ENCODE assay signal across 8 cellular contexts in the genomic region with DNA sequence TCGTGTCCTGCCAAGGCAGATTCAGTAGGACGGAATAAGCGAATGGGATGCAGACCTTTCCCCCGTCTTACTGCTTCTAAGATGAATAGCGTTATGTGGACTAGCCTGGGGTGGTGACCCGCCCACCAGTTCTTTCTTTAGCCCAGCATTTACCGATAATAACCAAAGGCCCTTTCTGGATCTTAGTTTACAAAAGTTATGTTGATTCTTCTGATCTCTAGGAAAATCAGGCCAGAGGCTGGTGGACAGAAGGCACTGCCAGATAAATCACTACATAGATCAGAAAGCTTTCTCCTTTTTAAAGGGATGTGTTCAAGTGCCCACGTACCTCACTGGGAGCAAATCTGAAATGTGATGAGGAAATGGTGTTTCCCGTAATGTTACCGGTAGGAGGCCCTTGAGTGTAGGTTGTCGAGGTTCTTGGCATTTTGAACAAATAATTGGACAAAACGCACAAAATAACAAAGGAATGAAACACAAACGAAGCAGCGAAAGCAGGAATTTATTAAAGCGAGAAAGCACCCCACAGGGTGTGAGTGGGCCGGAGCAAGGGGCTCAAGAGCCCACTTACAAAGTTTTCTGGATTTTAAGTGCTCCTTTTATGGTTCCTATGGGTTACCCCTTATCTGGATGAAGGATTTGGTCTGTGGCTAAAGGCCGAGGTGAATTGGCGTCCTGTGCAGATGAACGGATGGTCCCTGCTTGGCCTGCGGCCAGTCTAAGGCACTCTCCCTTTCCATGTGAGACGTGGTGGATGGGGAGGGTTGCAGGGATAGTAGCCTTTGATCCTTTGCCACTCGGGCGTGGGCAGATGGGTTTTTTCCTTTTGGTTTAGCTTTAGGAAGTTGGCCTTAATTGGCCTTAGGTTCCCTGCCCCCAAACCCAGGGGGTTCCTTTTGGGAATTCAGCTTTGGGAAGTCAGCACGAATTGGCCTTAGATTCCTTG. TPM values are rescaled to one million over a fixed set of nuclear protein-coding genes. Genes with fewer than 3 reads are reported as not detected.
A peak's percentile ranks its signal among the peaks of the same experiment; 100 is the strongest.
DNase-seq lines count a peak whose midpoint lies in the region; ATAC-seq and TF ChIP-seq lines count a peak whose summit lies in the region.

No MANE protein-coding gene starts in this region.

- H3K79me2 ChIP-seq in neural progenitor cell (ENCODE audit: low read depth) = peaks cover 75% of the 10 kb centered on the region

- TF ChIP-seq CTCF in right atrium auricular region (IDR thresholded peaks at IDR 0.05) (no peak), RWPE1 (conservative IDR thresholded peaks at IDR 0.05; ENCODE audit: low read depth) (peak; percentile 21; the same call in 1 of the 2 replicates), neural progenitor cell (IDR thresholded peaks at IDR 0.05) (peak; percentile 26)

- H3K4me3 ChIP-seq in right atrium auricular region (peak overlapping the region; percentile 93 to 96), endocrine pancreas (ENCODE audit: control insufficient read depth, insufficient read depth, low read length) (peak overlapping the region; percentile 85), neural progenitor cell (peak overlapping the region; percentile 73)

- H3K27me3 ChIP-seq in right atrium auricular region = no peaks in the 10 kb centered on the region
- H3K27me3 ChIP-seq in endocrine pancreas (ENCODE audit: control insufficient read depth, insufficient read depth, low read length) = no peaks in the 10 kb centered on the region
- no peaks in the 10 kb centered on the region for H3K27me3 ChIP-seq in neural progenitor cell

- POLR2A ChIA-PET in RWPE1 (lab: Yijun Ruan, JAX; ENCODE audit: low non-redundant PET) = interaction anchor here (0.6 kb wide), 1 partner anchor 200 kb away, joined by 3 read pairs; no protein-coding TSS in a partner anchor

- no peak for ATAC-seq in left ventricle myocardium superior
- ATAC-seq in HG03135 (IDR thresholded peaks at IDR 0.05; ENCODE audit: unreplicated experiment) = no peak
- ATAC-seq in GM21786 (IDR thresholded peaks at IDR 0.05; ENCODE audit: unreplicated experiment) = no peak

- intact Hi-C loops in left ventricle myocardium superior (cut with micrococcal nuclease) = loop anchor here (5.0 kb wide), 1 partner anchor 56 kb away; the partner anchor contains the start of gene SNX22

- H3K27me3 Mint-ChIP-seq in neural progenitor cell (ENCODE audit: insufficient read depth, low read depth) = peaks cover 2% of the 10 kb centered on the region

- peak overlapping the region; percentile 95 for H3K9ac ChIP-seq in endocrine pancreas (ENCODE audit: control insufficient read depth, insufficient read depth, low read length)
- H3K9ac ChIP-seq in neural progenitor cell = peak overlapping the region; percentile 57

- no peaks in the 10 kb centered on the region for H3K36me3 ChIP-seq in right atrium auricular region
- no peaks in the 10 kb centered on the region for H3K36me3 ChIP-seq in endocrine pancreas (ENCODE audit: control insufficient read depth, insufficient read depth, low read length)
- no peaks in the 10 kb centered on the region for H3K36me3 ChIP-seq in neural progenitor cell

- H3K9me3 Mint-ChIP-seq in neural progenitor cell = no peaks in the 10 kb centered on the region

- peaks cover 53% of the 10 kb centered on the region for H3K4me1 Mint-ChIP-seq in neural progenitor cell

- peaks cover 37% of the 10 kb centered on the region for H4K20me1 ChIP-seq in neural progenitor cell (ENCODE audit: low read depth)

- CTCF ChIA-PET in RWPE1 (lab: Yijun Ruan, JAX) = interaction anchor here (2.8 kb wide), 1 partner anchor 57 kb away, joined by 9 read pairs; no protein-coding TSS in a partner anchor

- H3K4me1 ChIP-seq in right atrium auricular region = peaks cover 0 to 63% of the 10 kb centered on the region in 2 donors
- peaks cover 22% of the 10 kb centered on the region for H3K4me1 ChIP-seq in endocrine pancreas (ENCODE audit: control insufficient read depth, insufficient read depth, low read length)
- H3K4me1 ChIP-seq in neural progenitor cell = peaks cover 24% of the 10 kb centered on the region

- H3K27ac ChIP-seq in right atrium auricular region (peak overlapping the region; percentile 74 to 93), RWPE1 (peak overlapping the region; percentile 79), neural progenitor cell (no peak overlapping the region)

- DNase-seq in right atrium auricular region (ENCODE audit: low spot score) (no peak), left ventricle myocardium superior (no peak), RWPE1 (ENCODE audit: low spot score) (peak; percentile 52), neural progenitor cell (ENCODE audit: low spot score) (peak; percentile 42), cortex of kidney (lab: John Stamatoyannopoulos, UW) (no peak)

- peak overlapping the region; percentile 78 for H3K27ac Mint-ChIP-seq in neural progenitor cell

- peaks cover 24% of the 10 kb centered on the region for H3F3A ChIP-seq in neural progenitor cell (ENCODE audit: low read depth)

- no peak overlapping the region for H2AFZ ChIP-seq in neural progenitor cell (replicated peaks)

- no peaks in the 10 kb centered on the region for H3K36me3 Mint-ChIP-seq in neural progenitor cell

- H3K4me2 ChIP-seq in neural progenitor cell = peak overlapping the region; percentile 88

- H3K9me3 ChIP-seq in right atrium auricular region = no peaks in the 10 kb centered on the region
- no peaks in the 10 kb centered on the region for H3K9me3 ChIP-seq in endocrine pancreas (ENCODE audit: control insufficient read depth, low read length)
- H3K9me3 ChIP-seq in neural progenitor cell (ENCODE audit: low read depth) = no peaks in the 10 kb centered on the region

- H3K4me3 Mint-ChIP-seq in neural progenitor cell = peak overlapping the region; percentile 98

RNA-seq across cellular contexts. Expression of gene SNX1, which starts 1.0 kb away (rescaled TPM):
- total RNA-seq in right atrium auricular region (10 to 100 TPM; 44.8 to 57.1 TPM), left ventricle myocardium superior (89.7 TPM), neural progenitor cell (ENCODE audit: low replicate concordance) (24.0 and 31.3 TPM in 2 replicates)

RNA-seq across cellular contexts. Expression of gene CIAO2A, which starts 3.1 kb away (rescaled TPM):
- total RNA-seq in right atrium auricular region (10 to 100 TPM; 43.6 to 73.7 TPM), left ventricle myocardium superior (72.2 TPM), neural progenitor cell (ENCODE audit: low replicate concordance) (114 and 210 TPM in 2 replicates)

RNA-seq across cellular contexts. Expression of gene DAPK2, which starts 50.5 kb away (rescaled TPM):
- total RNA-seq in right atrium auricular region (10 to 100 TPM; 28.8 to 57.6 TPM), left ventricle myocardium superior (43.4 TPM), neural progenitor cell (ENCODE audit: low replicate concordance) (5.4 and 9.7 TPM in 2 replicates)

RNA-seq across cellular contexts. Expression of gene SNX22, which starts 54.8 kb away (rescaled TPM):
- total RNA-seq in right atrium auricular region (10 to 100 TPM; 11.9 to 12.4 TPM), left ventricle myocardium superior (5.6 TPM), neural progenitor cell (ENCODE audit: low replicate concordance) (4.0 and 6.4 TPM in 2 replicates)

Comparison
In these comparisons a context has a peak if more than half of its experiments do, and no peak if none do; other contexts are left out.
1. DNase-seq: peak in RWPE1 (single experiment) and neural progenitor cell (single experiment); none in right atrium auricular region (single experiment), left ventricle myocardium superior (single experiment) and cortex of kidney (single experiment).
2. CTCF ChIP-seq: peak in RWPE1 (single experiment) and neural progenitor cell (single experiment); none in right atrium auricular region (0 of 2).
3. Peak in every context shown above with its lines, with median percentiles within 50 percentile points of each other: H3K4me3 ChIP-seq.